In the genomic region with DNA sequence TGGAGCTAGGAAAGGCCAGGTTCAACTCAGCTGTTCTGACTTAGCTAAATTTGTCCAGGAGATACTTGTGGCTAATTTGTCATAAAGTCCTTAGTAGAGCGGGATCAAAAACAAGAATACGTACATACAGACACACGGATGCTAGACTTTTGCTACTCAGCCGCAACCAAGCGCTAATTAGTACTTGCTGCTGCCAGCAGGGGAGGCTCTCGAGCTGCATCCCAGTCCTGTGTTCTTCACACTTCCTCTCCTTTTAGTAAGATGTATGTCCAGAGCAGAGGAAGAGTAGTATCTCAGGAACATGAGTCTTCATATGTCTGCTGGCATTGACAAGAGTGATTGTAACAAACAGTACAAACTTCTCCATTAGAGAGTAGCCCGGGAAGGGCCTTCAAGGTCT, we compare ENCODE assay signal across 13 cellular contexts. TPM values are rescaled to one million over a fixed set of nuclear protein-coding genes. Genes with fewer than 3 reads are reported as not detected.
DNase-seq lines count a peak whose midpoint lies in the region; ATAC-seq and TF ChIP-seq lines count a peak whose summit lies in the region.
"Had no signal": no experiment of that assay in that cellular context is flagged by ENCODE, and none has a peak within 500 bp of the region (broad histone marks: within the 10 kb centered on the region; RNA-seq: fewer than 3 reads in every experiment).

No MANE protein-coding gene starts in this region.

- CTCF ChIA-PET in activated CD4-positive, alpha-beta T cell treated with anti-CD3 and anti-CD28 coated beads, Interleukin-2, amount 10 ng/mL, durations not matched to agents 7 days and 5 days (lab: Charles Lee) = interaction anchor here (0.6 to 2.0 kb wide), 7 partner anchors 12 to 419 kb away, joined by 3 to 7 read pairs (median 5); a partner anchor contains a TSS
- CTCF ChIA-PET in HCT116 (lab: Charles Lee) = interaction anchor here (0.5 to 2.1 kb wide), 5 partner anchors 18 to 420 kb away, joined by 3 to 10 read pairs (median 3); no protein-coding TSS in a partner anchor

- DNase-seq in activated CD4-positive, alpha-beta T cell treated with anti-CD3 and anti-CD28 coated beads, Interleukin-2, amount 10 ng/mL, durations not matched to agents 7 days and 5 days = no peak
- DNase-seq in activated CD4-positive, alpha-beta T cell treated with anti-CD3 and anti-CD28 coated beads for 1 hour = no peak
- DNase-seq in HCT116 (ENCODE audit: low read depth, low spot score) (no peak), nephron progenitor cell (peak; percentile 19), transverse colon (no peak), gastrocnemius medialis (no peak)
- DNase-seq: activated B cell treated with CpG ODN at 0.5 μM for 24 hours; CD4-positive, CD25-positive, alpha-beta regulatory T cell; NCI-H82; occipital lobe; uterus had no signal

- RAD21 ChIA-PET in HCT116 (lab: Charles Lee; ENCODE audit: low non-redundant PET in 1 of 2, low total read pairs in 2 of 2, uncharacterized antibody in 2 of 2, unreplicated experiment in 2 of 2) = interaction anchor here in 1 of 2 experiments (1.6 kb wide), 1 partner anchor 419 kb away, joined by 4 read pairs; a partner anchor contains a TSS

- no peak overlapping the region for H3K27ac ChIP-seq in HCT116 (ENCODE audit: low read depth, low read length)
- no peak overlapping the region for H3K27ac ChIP-seq in transverse colon
- H3K27ac ChIP-seq in gastrocnemius medialis = no peak overlapping the region
- H3K27ac ChIP-seq: uterus had no signal

- intact Hi-C loops in HCT116 (cut with micrococcal nuclease) = no loop called here
- intact Hi-C loops in transverse colon (cut with DNase I; ENCODE audit: low total_unique reads) = loop anchor here (10.0 kb wide), 1 partner anchor 251 kb away; a partner anchor contains a TSS
- intact Hi-C loops in gastrocnemius medialis (cut with DNase I; ENCODE audit: low total_unique reads) = no loop called here

- H3K9me3 ChIP-seq in HCT116 (ENCODE audit: control insufficient read depth in 1 of 2, insufficient read depth in 1 of 2, low read depth in 1 of 2, low read length in 2 of 2) = no peaks in the 10 kb centered on the region
- H3K9me3 ChIP-seq in transverse colon = no peaks in the 10 kb centered on the region
- H3K9me3 ChIP-seq in gastrocnemius medialis = no peaks in the 10 kb centered on the region
- H3K9me3 ChIP-seq: uterus had no signal

- POLR2A ChIA-PET in activated CD4-positive, alpha-beta T cell treated with anti-CD3 and anti-CD28 coated beads, Interleukin-2, amount 10 ng/mL, durations not matched to agents 7 days and 5 days (lab: Charles Lee) = no interaction called here
- POLR2A ChIA-PET in HCT116 (lab: Charles Lee) = no interaction called here

- H4K20me1 ChIP-seq in HCT116 (ENCODE audit: insufficient read depth) = no peaks in the 10 kb centered on the region

- TF ChIP-seq CTCF in HCT116 (IDR thresholded peaks at IDR 0.05 in 2 of 3, conservative IDR thresholded peaks at IDR 0.05 in 1 of 3; ENCODE audit: borderline replicate concordance in 1 of 3, insufficient read depth in 1 of 3, low read depth in 2 of 3, low read length in 2 of 3) = peak; percentile 34 to 80 (median 75); a peak in 5 of 6 replicates
- peak; percentile 18 to 38 for TF ChIP-seq CTCF in brain (conservative IDR thresholded peaks at IDR 0.05)
- peak; percentile 29 for TF ChIP-seq CTCF in nephron progenitor cell (IDR thresholded peaks at IDR 0.05)
- peak in 2 of 5 experiments; percentile 12 to 26 for TF ChIP-seq CTCF in transverse colon (IDR thresholded peaks at IDR 0.05)
- TF ChIP-seq CTCF in gastrocnemius medialis (IDR thresholded peaks at IDR 0.05 in 4 of 5, conservative IDR thresholded peaks at IDR 0.05 in 1 of 5) = no peak

- no peaks in the 10 kb centered on the region for H3K9me3 Mint-ChIP-seq in activated CD4-positive, alpha-beta T cell treated with anti-CD3 and anti-CD28 coated beads, Interleukin-2, amount 10 ng/mL, durations not matched to agents 7 days and 5 days
- H3K9me3 Mint-ChIP-seq in brain (no peaks in the 10 kb centered on the region), nephron progenitor cell (no peaks in the 10 kb centered on the region)
- H3K9me3 Mint-ChIP-seq: activated B cell treated with CpG ODN at 0.5 μM for 24 hours; CD4-positive, CD25-positive, alpha-beta regulatory T cell had no signal

- ATAC-seq in HCT116 (peak; percentile 63), HG02973 (IDR thresholded peaks at IDR 0.05; ENCODE audit: unreplicated experiment) (no peak), gastrocnemius medialis (no peak)

- peak; percentile 49 for TF ChIP-seq RAD21 in HCT116 (IDR thresholded peaks at IDR 0.05; ENCODE audit: low read depth)

- H3K27ac Mint-ChIP-seq in activated CD4-positive, alpha-beta T cell treated with anti-CD3 and anti-CD28 coated beads, Interleukin-2, amount 10 ng/mL, durations not matched to agents 7 days and 5 days = peak overlapping the region; percentile 37
- peak overlapping the region in 1 of 5 experiments; percentile 17 for H3K27ac Mint-ChIP-seq in brain
- no peak overlapping the region for H3K27ac Mint-ChIP-seq in nephron progenitor cell
- H3K27ac Mint-ChIP-seq: activated B cell treated with CpG ODN at 0.5 μM for 24 hours had no signal

- H2AFZ ChIP-seq in HCT116 (ENCODE audit: low read depth, low read length, poor library complexity, severe bottlenecking) = no peak overlapping the region

- in situ Hi-C loops in transverse colon (cut with MboI; ENCODE audit: low pct_ligation_motif_present in 1 of 4, low pct_unique_long_range_greater_than_20kb in 1 of 4, low sequenced_read_pairs in 3 of 4) (loop anchor here in 2 of 4 donors (10.0 to 25.0 kb wide), 2 partner anchors 151 to 162 kb away; a partner anchor contains a TSS), gastrocnemius medialis (cut with MboI; ENCODE audit: low sequenced_read_pairs in 4 of 4) (loop anchor here in 3 of 4 donors (10.0 kb wide), 3 partner anchors 151 to 401 kb away; no protein-coding TSS in a partner anchor)

- H3K4me3 ChIP-seq in HCT116 (replicated peaks in 1 of 2; ENCODE audit: low read depth in 1 of 2, low read length in 2 of 2) = no peak overlapping the region
- H3K4me3 ChIP-seq in transverse colon = no peak overlapping the region
- no peak overlapping the region for H3K4me3 ChIP-seq in gastrocnemius medialis
- H3K4me3 ChIP-seq: uterus had no signal

- H3K36me3 ChIP-seq in HCT116 (ENCODE audit: control insufficient read depth in 1 of 2, insufficient read depth in 2 of 2, low read length in 2 of 2) (peaks cover 0 to 4% of the 10 kb centered on the region in 2 experiments; a peak in 1 of 4 replicates), transverse colon (no peaks in the 10 kb centered on the region), gastrocnemius medialis (no peaks in the 10 kb centered on the region)
- H3K36me3 ChIP-seq: uterus had no signal

- H3K4me1 ChIP-seq in HCT116 (ENCODE audit: control insufficient read depth in 1 of 2, insufficient read depth in 2 of 2, low read length in 2 of 2) = peaks cover 0 to 4% of the 10 kb centered on the region in 2 experiments; a peak in 1 of 4 replicates
- H3K4me1 ChIP-seq in transverse colon = peaks cover 0 to 8% (median 5%) of the 10 kb centered on the region in 4 donors
- H3K4me1 ChIP-seq in gastrocnemius medialis = no peaks in the 10 kb centered on the region
- H3K4me1 ChIP-seq: uterus had no signal

- H3K4me2 ChIP-seq in HCT116 (ENCODE audit: low read length) = no peak overlapping the region

- H3K9me2 ChIP-seq in HCT116 (ENCODE audit: insufficient read depth) = no peaks in the 10 kb centered on the region

- peaks cover 27% of the 10 kb centered on the region for H3K4me1 Mint-ChIP-seq in activated CD4-positive, alpha-beta T cell treated with anti-CD3 and anti-CD28 coated beads, Interleukin-2, amount 10 ng/mL, durations not matched to agents 7 days and 5 days
- H3K4me1 Mint-ChIP-seq in brain (peaks cover 6% of the 10 kb centered on the region), nephron progenitor cell (peaks cover 32% of the 10 kb centered on the region)

- no peak overlapping the region for H3K4me3 Mint-ChIP-seq in activated CD4-positive, alpha-beta T cell treated with anti-CD3 and anti-CD28 coated beads, Interleukin-2, amount 10 ng/mL, durations not matched to agents 7 days and 5 days
- H3K4me3 Mint-ChIP-seq in brain (no peak overlapping the region), nephron progenitor cell (no peak overlapping the region)
- H3K4me3 Mint-ChIP-seq: activated B cell treated with CpG ODN at 0.5 μM for 24 hours had no signal

- 96 to 97% methylated on average over 5 to 7 of the region's 7 CpGs for WGBS in transverse colon (ENCODE audit: low coverage in 1 of 2), 2 donors

- no peaks in the 10 kb centered on the region for H3K79me2 ChIP-seq in HCT116 (ENCODE audit: insufficient read depth, low read length)

- no TSS peak for BruUV-seq in HCT116 (replicated peaks; lab: Mats Ljungman, UMichigan)

- no peak for TF ChIP-seq POLR2A in HCT116 (IDR thresholded peaks at IDR 0.05; ENCODE audit: borderline replicate concordance, extremely low read depth, insufficient read depth, insufficient read length)
- TF ChIP-seq POLR2A in transverse colon (IDR thresholded peaks at IDR 0.05) = no peak
- no peak for TF ChIP-seq POLR2A in gastrocnemius medialis (IDR thresholded peaks at IDR 0.05)

- no peaks in the 10 kb centered on the region for H3K27me3 ChIP-seq in HCT116 (ENCODE audit: insufficient read depth, low read length)
- H3K27me3 ChIP-seq in transverse colon = no peaks in the 10 kb centered on the region
- no peaks in the 10 kb centered on the region for H3K27me3 ChIP-seq in gastrocnemius medialis
- H3K27me3 ChIP-seq: uterus had no signal

- H3K9ac ChIP-seq in HCT116 (ENCODE audit: low read length) = no peak overlapping the region

- H3K36me3 Mint-ChIP-seq in activated CD4-positive, alpha-beta T cell treated with anti-CD3 and anti-CD28 coated beads, Interleukin-2, amount 10 ng/mL, durations not matched to agents 7 days and 5 days (ENCODE audit: low read depth) = peaks cover 80% of the 10 kb centered on the region
- H3K36me3 Mint-ChIP-seq in brain (peaks cover 84% of the 10 kb centered on the region), nephron progenitor cell (ENCODE audit: low read depth) (peaks cover 17% of the 10 kb centered on the region)

- TF ChIP-seq EP300 in transverse colon (IDR thresholded peaks at IDR 0.05; ENCODE audit: low read depth) = no peak

- H3K27me3 Mint-ChIP-seq in activated CD4-positive, alpha-beta T cell treated with anti-CD3 and anti-CD28 coated beads, Interleukin-2, amount 10 ng/mL, durations not matched to agents 7 days and 5 days = no peaks in the 10 kb centered on the region
- no peaks in the 10 kb centered on the region for H3K27me3 Mint-ChIP-seq in brain
- no peaks in the 10 kb centered on the region for H3K27me3 Mint-ChIP-seq in nephron progenitor cell (ENCODE audit: low read depth, poor library complexity)
- H3K27me3 Mint-ChIP-seq: activated B cell treated with CpG ODN at 0.5 μM for 24 hours; CD4-positive, CD25-positive, alpha-beta regulatory T cell had no signal

RNA-seq across cellular contexts. Expression of a gene that starts 58.3 kb away (rescaled TPM):
- 100 to 1,000 TPM; 452 to 606 TPM for total RNA-seq in activated CD4-positive, alpha-beta T cell treated with anti-CD3 and anti-CD28 coated beads, Interleukin-2, amount 10 ng/mL, durations not matched to agents 7 days and 5 days
- total RNA-seq in HCT116 (2021; ENCODE audit: unreplicated experiment) (45.1 TPM), transverse colon (100 to 1,000 TPM in 1 of 4 donors, 10 to 100 TPM in 3; 34.0 to 134 (median 41.6) TPM), gastrocnemius medialis (10 to 100 TPM in 2 of 4 donors, 1 to 10 TPM in 2; 5.9 to 15.5 (median 10.7) TPM)
- polyA plus RNA-seq in HCT116 (2012) = 49.0 and 66.4 TPM in 2 replicates
- 168 TPM for polyA plus RNA-seq in brain (ENCODE audit: insufficient read depth, low read depth, low replicate concordance)

Comparison
In these comparisons a context has a peak if more than half of its experiments do, and no peak if none do; other contexts are left out.
1. CTCF ChIP-seq: peak in HCT116 (3 of 3), brain (2 of 2) and nephron progenitor cell (single experiment); none in gastrocnemius medialis (0 of 5).